1 cellular context compared by ENCODE assay signal in the genomic region with DNA sequence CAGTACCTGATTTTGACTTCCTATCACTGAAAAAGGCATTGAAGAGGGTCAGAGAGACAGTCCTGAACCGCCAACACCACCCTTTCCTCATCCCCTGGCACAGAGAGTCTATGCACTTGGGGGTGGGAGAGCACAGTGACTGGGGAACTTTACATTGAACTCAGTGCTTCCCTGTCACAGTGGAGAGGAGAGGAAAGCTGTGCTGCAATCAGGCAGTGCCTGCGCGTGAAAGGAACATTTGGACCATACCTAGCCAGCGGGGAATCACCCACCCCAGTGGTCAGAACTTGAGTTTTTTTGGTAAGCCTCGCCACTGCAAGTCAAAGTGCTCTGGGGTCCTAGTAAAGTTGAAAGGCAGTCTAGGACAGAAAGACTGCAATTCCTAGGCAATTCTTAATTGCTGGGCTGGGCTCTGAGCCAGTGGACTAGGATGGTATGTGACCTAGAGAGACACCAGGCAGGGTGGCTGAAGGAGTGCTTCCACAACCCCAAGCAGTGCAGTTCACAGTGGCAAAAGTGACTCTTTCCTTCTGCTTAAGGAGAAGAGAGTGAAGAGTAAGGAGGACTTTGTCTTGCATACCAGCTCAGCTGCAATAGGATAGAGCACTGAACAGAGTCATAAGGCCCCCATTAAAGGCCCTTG.
TF ChIP-seq lines count a peak whose summit lies in the region.

No MANE protein-coding gene starts in this region.

TF ChIP-seq in SK-N-SH, 30 proteins besides CTCF, POLR2A, EP300 and RAD21 (continued from another document):
- TF ChIP-seq, protein P1, sequence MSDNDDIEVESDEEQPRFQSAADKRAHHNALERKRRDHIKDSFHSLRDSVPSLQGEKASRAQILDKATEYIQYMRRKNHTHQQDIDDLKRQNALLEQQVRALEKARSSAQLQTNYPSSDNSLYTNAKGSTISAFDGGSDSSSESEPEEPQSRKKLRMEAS (IDR thresholded peaks at IDR 0.05; ENCODE audit: low read depth), result no peak
- no peak for TF ChIP-seq USF1 (IDR thresholded peaks at IDR 0.05; ENCODE audit: borderline replicate concordance, low read depth)
- no peak for TF ChIP-seq REST (IDR thresholded peaks at IDR 0.05; ENCODE audit: low read depth, low read length)
- TF ChIP-seq EZH2phosphoT487 (IDR thresholded peaks at IDR 0.05; ENCODE audit: borderline replicate concordance, low read depth), result no peak
- TF ChIP-seq IRF3 (IDR thresholded peaks at IDR 0.05; ENCODE audit: low read depth, low read length), result no peak
